ENCODE assay signal across 1 cellular context in genomic region chr2:78861546-78861945, GRCh38.
TF ChIP-seq lines count a peak whose summit lies in the region.

No MANE protein-coding gene starts in this region.

TF ChIP-seq in GM23338, 12 proteins besides CTCF, POLR2A, EP300 and RAD21 (continued from another document):
- TF ChIP-seq STAT1 (IDR thresholded peaks at IDR 0.05; ENCODE audit: unreplicated experiment) = no peak
- TF ChIP-seq EZH2 (IDR thresholded peaks at IDR 0.05; ENCODE audit: low read depth, unreplicated experiment) = no peak
- TF ChIP-seq JUNB (IDR thresholded peaks at IDR 0.05; ENCODE audit: unreplicated experiment) = no peak
- no peak for TF ChIP-seq NANOG (IDR thresholded peaks at IDR 0.05; ENCODE audit: borderline replicate concordance)
- TF ChIP-seq CREB1 (CRISPR knock-in tag; IDR thresholded peaks at IDR 0.05; ENCODE audit: low read depth) = no peak
- TF ChIP-seq POLR2AphosphoS5 (IDR thresholded peaks at IDR 0.05; ENCODE audit: low read depth) = no peak
- no peak for TF ChIP-seq ZNF114 (CRISPR knock-in tag; IDR thresholded peaks at IDR 0.05)
